In the genomic region with DNA sequence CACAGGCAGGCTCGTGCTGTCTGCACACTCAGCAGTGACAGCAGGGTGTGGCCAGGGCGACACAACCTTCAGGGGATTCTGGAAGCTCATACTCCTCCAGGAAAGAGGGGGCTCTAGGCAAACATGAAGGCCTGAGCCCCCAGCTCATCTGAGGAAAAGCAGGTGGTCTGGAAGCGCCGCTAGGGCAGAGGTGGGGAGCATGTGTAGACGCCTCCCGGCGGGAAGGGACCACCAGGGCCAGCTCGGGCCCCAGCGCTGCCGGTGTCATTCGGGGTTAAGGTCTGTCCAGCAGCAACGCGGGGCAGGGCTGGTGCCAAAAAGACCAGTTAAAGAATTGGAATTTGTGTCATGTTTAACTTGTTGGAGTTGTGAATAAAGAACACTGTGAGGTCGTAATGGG, we compare ENCODE assay signal across 22 cellular contexts.
"Had no signal": no experiment of that assay in that cellular context is flagged by ENCODE, and none has a peak within 500 bp of the region (broad histone marks: within the 10 kb centered on the region; RNA-seq: fewer than 3 reads in every experiment).

No MANE protein-coding gene starts in this region.

- H3K27me3 Mint-ChIP-seq: dendritic cell treated with granulocyte-macrophage colony-stimulating factor and Interleukin-4, amounts not matched to agents 40 ng/mL and 50 ng/mL, for 4 days; naive B cell; T-cell had no signal

- H3K27ac ChIP-seq: ascending aorta, breast epithelium, sigmoid colon, spleen, transverse colon, vagina had no signal

- DNase-seq: activated CD4-positive, alpha-beta T cell treated with anti-CD3 and anti-CD28 coated beads, Interleukin-2, amount 50 U/mL, for 1 hour; activated CD4-positive, CD25-positive, alpha-beta regulatory T cell; activated gamma-delta T cell treated with Interleukin-2 at 50 U/mL for 16 hours; activated T-cell treated with anti-CD3 and anti-CD28 coated beads, Interleukin-2, amount 50 U/mL, for 72 hours; effector memory CD4-positive, alpha-beta T cell; left cardiac atrium; mesenchymal stem cell; mucosa of descending colon; naive B cell; sigmoid colon; spleen; stimulated activated CD4-positive, alpha-beta T cell treated with anti-CD3 and anti-CD28 coated beads, Interleukin-4, amount 100 ng/mL, for 4 hours; stimulated activated naive CD4-positive, alpha-beta T cell; T-cell; T-helper 9 cell; transverse colon had no signal

- H3K4me3 Mint-ChIP-seq: activated T-cell treated with anti-CD3 and anti-CD28 coated beads, Interleukin-2, amount 50 U/mL, for 72 hours; dendritic cell treated with granulocyte-macrophage colony-stimulating factor and Interleukin-4, amounts not matched to agents 40 ng/mL and 50 ng/mL, for 4 days; naive B cell; neural progenitor cell; T-cell had no signal

- H3K27ac Mint-ChIP-seq: activated T-cell treated with anti-CD3 and anti-CD28 coated beads, Interleukin-2, amount 50 U/mL, for 72 hours; dendritic cell treated with granulocyte-macrophage colony-stimulating factor and Interleukin-4, amounts not matched to agents 40 ng/mL and 50 ng/mL, for 4 days; neural progenitor cell had no signal

- H3K9me3 Mint-ChIP-seq: dendritic cell treated with granulocyte-macrophage colony-stimulating factor and Interleukin-4, amounts not matched to agents 40 ng/mL and 50 ng/mL, for 4 days; naive B cell; neural progenitor cell; T-cell had no signal

- ATAC-seq: activated T-cell treated with anti-CD3 and anti-CD28 coated beads, Interleukin-2, amount 50 U/mL, for 72 hours; left cardiac atrium; mucosa of descending colon; SK-N-SH treated with all-trans-retinoic acid at 6 μM for 48 hours; T-cell had no signal
